Comparison of ENCODE assay signal across 9 cellular contexts in genomic region chrX:104565791-104566687, GRCh38. TPM values are rescaled to one million over a fixed set of nuclear protein-coding genes. Genes with fewer than 3 reads are reported as not detected.
DNase-seq lines count a peak whose midpoint lies in the region; ATAC-seq, FAIRE-seq and TF ChIP-seq lines count a peak whose summit lies in the region.
"Had no signal": no experiment of that assay in that cellular context is flagged by ENCODE, and none has a peak within 500 bp of the region (broad histone marks: within the 10 kb centered on the region; RNA-seq: fewer than 3 reads in every experiment).

IL1RAPL2 (plus strand) TSS chrX:104566199.

- H3K9me3 ChIP-seq in iPS-18c (ENCODE audit: control insufficient read depth, insufficient read depth, low read length): peaks cover 2% of the 10 kb centered on the region
- H3K9me3 ChIP-seq in testis: no peaks in the 10 kb centered on the region

- H3K4me1 Mint-ChIP-seq in WTC11: peaks cover 5% of the 10 kb centered on the region; the same call in 1 of the 2 replicates

- no peak within 1 kb of the TSS for H3K27ac ChIP-seq in testis
- H3K27ac ChIP-seq: HL-60 had no signal

- POLR2A ChIA-PET in WTC11 (lab: Charles Lee): interaction anchor here (0.7 kb wide), 2 partner anchors 276 to 770 kb away, joined by 3 to 4 read pairs; no protein-coding TSS in a partner anchor

- FAIRE-seq in GM19239 (lab: Jason Lieb, UNC): no peak

- no peak for TF ChIP-seq POLR2A in testis (IDR thresholded peaks at IDR 0.05)

- H3K4me3 ChIP-seq in AG09309 (ENCODE audit: control insufficient read depth, low read depth, low read length) (no peak within 1 kb of the TSS), iPS-18c (ENCODE audit: insufficient read depth, low read depth, low read length) (peak within 1 kb of the TSS; percentile 60), testis (peak within 1 kb of the TSS in 1 of 2 donors; percentile 10)

- peak; percentile 44 for TF ChIP-seq CTCF in AG09309 (IDR thresholded peaks at IDR 0.05; ENCODE audit: control insufficient read depth, insufficient read depth, low read depth, low read length, missing control alignments)
- no peak for TF ChIP-seq CTCF in WTC11 (IDR thresholded peaks at IDR 0.05)
- peak in 1 of 3 experiments; percentile 34 for TF ChIP-seq CTCF in testis (IDR thresholded peaks at IDR 0.05)

- DNase-seq in AG09309 (ENCODE audit: low read depth): no peak
- peak; percentile 4 for DNase-seq in GM19239 (ENCODE audit: insufficient read length, low spot score)
- DNase-seq in WTC11 (ENCODE audit: low spot score): peak; percentile 79
- peak; percentile 54 for DNase-seq in testis

- peak within 1 kb of the TSS; percentile 79 for H3K4me3 Mint-ChIP-seq in WTC11

- no peaks in the 10 kb centered on the region for H3K9me3 Mint-ChIP-seq in WTC11

- peaks cover 76% of the 10 kb centered on the region for H3K27me3 Mint-ChIP-seq in WTC11 (ENCODE audit: low read depth)

- H3K36me3 Mint-ChIP-seq in WTC11: no peaks in the 10 kb centered on the region

- ATAC-seq in WTC11 (peak; percentile 77), HG02973 (IDR thresholded peaks at IDR 0.05; ENCODE audit: unreplicated experiment) (no peak), GM21390 (IDR thresholded peaks at IDR 0.05; ENCODE audit: unreplicated experiment) (no peak), HG02798 (IDR thresholded peaks at IDR 0.05; ENCODE audit: poor library complexity, unreplicated experiment) (no peak)

- CTCF ChIA-PET in WTC11 (lab: Charles Lee): interaction anchor here (0.6 to 3.1 kb wide), 23 partner anchors 9 to 624 kb away, joined by 3 to 29 read pairs (median 4); no protein-coding TSS in a partner anchor

- WGBS in testis, 2 donors: 0 to 2% methylated on average over 8 to 48 of the region's 48 CpGs

- no peaks in the 10 kb centered on the region for H3K36me3 ChIP-seq in testis (ENCODE audit: low read depth, missing control alignments)

- H3K27me3 ChIP-seq in testis: no peaks in the 10 kb centered on the region

- intact Hi-C loops in testis (cut with DNase I; ENCODE audit: low total_unique reads): no loop called here

- no peak within 1 kb of the TSS for H3K27ac Mint-ChIP-seq in WTC11

- H3K4me1 ChIP-seq in testis: no peaks in the 10 kb centered on the region

TF ChIP-seq in WTC11, 78 proteins besides CTCF, POLR2A, EP300 and RAD21:
- TF ChIP-seq HMGA2 (CRISPR knock-in tag; IDR thresholded peaks at IDR 0.05) (no peak), MXD4 (CRISPR knock-in tag; IDR thresholded peaks at IDR 0.05; ENCODE audit: borderline replicate concordance) (no peak), CREB1 (CRISPR knock-in tag; IDR thresholded peaks at IDR 0.05) (no peak), AFF4 (CRISPR knock-in tag; IDR thresholded peaks at IDR 0.05; ENCODE audit: borderline replicate concordance) (no peak)
- TF ChIP-seq, protein P1, sequence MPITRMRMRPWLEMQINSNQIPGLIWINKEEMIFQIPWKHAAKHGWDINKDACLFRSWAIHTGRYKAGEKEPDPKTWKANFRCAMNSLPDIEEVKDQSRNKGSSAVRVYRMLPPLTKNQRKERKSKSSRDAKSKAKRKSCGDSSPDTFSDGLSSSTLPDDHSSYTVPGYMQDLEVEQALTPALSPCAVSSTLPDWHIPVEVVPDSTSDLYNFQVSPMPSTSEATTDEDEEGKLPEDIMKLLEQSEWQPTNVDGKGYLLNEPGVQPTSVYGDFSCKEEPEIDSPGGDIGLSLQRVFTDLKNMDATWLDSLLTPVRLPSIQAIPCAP (CRISPR knock-in tag; IDR thresholded peaks at IDR 0.05): no peak
TF ChIP-seq in WTC11: peak in this region for 0.

RNA-seq across cellular contexts. Expression of gene IL1RAPL2, which starts in this region (rescaled TPM):
- 0.07 to 0.18 TPM (median 0.09 TPM) in 3 replicates for total RNA-seq in WTC11 (2021)
- total RNA-seq in testis: 1 to 10 TPM in 1 of 2 donors, under 1 TPM in 1; 0.47 to 1.3 TPM
- 1.2 TPM for polyA plus RNA-seq in testis (ENCODE audit: insufficient read depth, low read depth, low replicate concordance)

Comparison
In these comparisons a context has a peak if more than half of its experiments do, and no peak if none do; other contexts are left out.
1. Peak in DNase-seq and ATAC-seq in WTC11; RNA of the gene not detected or under 1 TPM.